Comparison of ENCODE assay signal across 33 cellular contexts in genomic region chr11:119823077-119823476, GRCh38.
"Had no signal": no experiment of that assay in that cellular context is flagged by ENCODE, and none has a peak within 500 bp of the region (broad histone marks: within the 10 kb centered on the region; RNA-seq: fewer than 3 reads in every experiment).

No MANE protein-coding gene starts in this region.

- ATAC-seq: activated T-cell treated with anti-CD3 and anti-CD28 coated beads, Interleukin-2, amount 50 U/mL, for 72 hours; gastroesophageal sphincter; T-helper 17 cell had no signal

- DNase-seq: activated CD4-positive, alpha-beta memory T cell treated with anti-CD3 and anti-CD28 coated beads, Interleukin-2, amount 10 ng/mL, durations not matched to agents 7 days and 5 days; activated CD4-positive, alpha-beta T cell treated with anti-CD3 and anti-CD28 coated beads for 1 hour; activated CD4-positive, alpha-beta T cell treated with anti-CD3 and anti-CD28 coated beads for 4 hours; activated CD4-positive, alpha-beta T cell treated with anti-CD3 and anti-CD28 coated beads, Interleukin-2, amount 10 ng/mL, durations not matched to agents 7 days and 5 days; activated CD4-positive, alpha-beta T cell treated with anti-CD3 and anti-CD28 coated beads, Interleukin-2, amount 50 U/mL, for 4 hours; activated CD8-positive, alpha-beta memory T cell treated with anti-CD3 and anti-CD28 coated beads, Interleukin-2, amount 50 U/mL, for 48 hours; activated gamma-delta T cell treated with Interleukin-2 at 50 U/mL for 16 hours; activated naive CD4-positive, alpha-beta T cell treated with anti-CD3 and anti-CD28 coated beads, Interleukin-2, amount 50 U/mL, for 16 hours; activated naive CD4-positive, alpha-beta T cell treated with Interleukin-2 at 50 U/mL for 16 hours; activated T-cell treated with anti-CD3 and anti-CD28 coated beads for 4 hours; activated T-cell treated with anti-CD3 and anti-CD28 coated beads, Interleukin-2, amount 50 U/mL, for 24 hours; activated T-cell treated with anti-CD3 and anti-CD28 coated beads, Interleukin-2, amount 50 U/mL, for 72 hours; amniotic stem cell; anterior cingulate cortex; brain microvascular endothelial cell; caudate nucleus; cortex of kidney; dermis blood vessel endothelial cell; effector CD8-positive, alpha-beta T cell; esophagus squamous epithelium; foreskin melanocyte; T-helper 1 cell; T-helper 17 cell; T1000; WERI-Rb-1 had no signal

- H3K9me3 ChIP-seq: esophagus squamous epithelium had no signal

- H3K4me1 Mint-ChIP-seq: activated CD4-positive, alpha-beta memory T cell treated with anti-CD3 and anti-CD28 coated beads, Interleukin-2, amount 10 ng/mL, durations not matched to agents 7 days and 5 days; activated CD4-positive, alpha-beta T cell treated with anti-CD3 and anti-CD28 coated beads, Interleukin-2, amount 10 ng/mL, durations not matched to agents 7 days and 5 days; T-helper 17 cell had no signal

- H3K4me1 ChIP-seq: esophagus squamous epithelium, gastroesophageal sphincter had no signal

- H3K27ac ChIP-seq: brain microvascular endothelial cell, epithelial cell of prostate, esophagus squamous epithelium, gastroesophageal sphincter, WERI-Rb-1 had no signal

- H3K27me3 ChIP-seq: brain microvascular endothelial cell had no signal

- H3K4me3 Mint-ChIP-seq: activated CD4-positive, alpha-beta memory T cell treated with anti-CD3 and anti-CD28 coated beads, Interleukin-2, amount 10 ng/mL, durations not matched to agents 7 days and 5 days; activated CD4-positive, alpha-beta T cell treated with anti-CD3 and anti-CD28 coated beads, Interleukin-2, amount 10 ng/mL, durations not matched to agents 7 days and 5 days; activated naive CD8-positive, alpha-beta T cell; activated T-cell treated with anti-CD3 and anti-CD28 coated beads, Interleukin-2, amount 50 U/mL, for 24 hours; activated T-cell treated with anti-CD3 and anti-CD28 coated beads, Interleukin-2, amount 50 U/mL, for 72 hours; T-helper 17 cell; T-helper 2 cell treated with Interferon-gamma antibody and Interleukin-4, amounts not matched to agents 5 μg/mL and 100 μg/mL, for 36 hours had no signal

- H3K27ac Mint-ChIP-seq: activated CD4-positive, alpha-beta memory T cell treated with anti-CD3 and anti-CD28 coated beads, Interleukin-2, amount 10 ng/mL, durations not matched to agents 7 days and 5 days; activated CD4-positive, alpha-beta T cell treated with anti-CD3 and anti-CD28 coated beads, Interleukin-2, amount 10 ng/mL, durations not matched to agents 7 days and 5 days; activated naive CD8-positive, alpha-beta T cell; activated T-cell treated with anti-CD3 and anti-CD28 coated beads, Interleukin-2, amount 50 U/mL, for 24 hours; activated T-cell treated with anti-CD3 and anti-CD28 coated beads, Interleukin-2, amount 50 U/mL, for 72 hours; T-helper 17 cell; T-helper 2 cell treated with Interferon-gamma antibody and Interleukin-4, amounts not matched to agents 5 μg/mL and 100 μg/mL, for 36 hours had no signal

- H3K9me3 Mint-ChIP-seq: activated CD4-positive, alpha-beta memory T cell treated with anti-CD3 and anti-CD28 coated beads, Interleukin-2, amount 10 ng/mL, durations not matched to agents 7 days and 5 days; activated CD4-positive, alpha-beta T cell treated with anti-CD3 and anti-CD28 coated beads, Interleukin-2, amount 10 ng/mL, durations not matched to agents 7 days and 5 days had no signal

- H3K36me3 ChIP-seq: brain microvascular endothelial cell, esophagus squamous epithelium, gastroesophageal sphincter, WERI-Rb-1 had no signal

- H3K4me3 ChIP-seq: esophagus squamous epithelium, gastroesophageal sphincter had no signal

- H3K36me3 Mint-ChIP-seq: activated naive CD8-positive, alpha-beta T cell had no signal

- FAIRE-seq: astrocyte, colon, endometrium, endothelial cell of umbilical vein had no signal
